In genomic region chr17:50102164-50102991, GRCh38 we compare ENCODE assay signal across 9 cellular contexts. TPM values are rescaled to one million over a fixed set of nuclear protein-coding genes. Genes with fewer than 3 reads are reported as not detected.
A peak's percentile ranks its signal among the peaks of the same experiment; 100 is the strongest.
DNase-seq lines count a peak whose midpoint lies in the region; ATAC-seq and TF ChIP-seq lines count a peak whose summit lies in the region.
"Had no signal": no experiment of that assay in that cellular context is flagged by ENCODE, and none has a peak within 500 bp of the region (broad histone marks: within the 10 kb centered on the region; RNA-seq: fewer than 3 reads in every experiment).

No MANE protein-coding gene starts in this region.

- DNase-seq in Daoy (ENCODE audit: low read depth) (peak; percentile 44), body of pancreas (peak; percentile 85 to 97 (median 94)), left kidney (ENCODE audit: low read depth, low spot score) (peak; percentile 80), ecto neural progenitor cell (ENCODE audit: low spot score) (no peak), iPS-NIHi7 (ENCODE audit: extremely low spot score) (no peak)

- no peak for TF ChIP-seq CTCF in body of pancreas (IDR thresholded peaks at IDR 0.05)

- H3K27me3 ChIP-seq in body of pancreas (no peaks in the 10 kb centered on the region), skeletal muscle satellite cell (ENCODE audit: control insufficient read depth, insufficient read depth, low read length) (no peaks in the 10 kb centered on the region)
- H3K27me3 ChIP-seq: BLaER1 treated with 17β-estradiol and CSF1 and Interleukin-3, amounts not matched to agents 10 nM and 100 nM had no signal

- intact Hi-C loops in body of pancreas (cut with DNase I): no loop called here

- H3K27ac ChIP-seq in body of pancreas: peak overlapping the region; percentile 60 to 92 (median 84)
- H3K27ac ChIP-seq: BLaER1 treated with 17β-estradiol and CSF1 and Interleukin-3, amounts not matched to agents 10 nM and 100 nM had no signal

- ATAC-seq in body of pancreas (peak; percentile 85), HG03571 (IDR thresholded peaks at IDR 0.05; ENCODE audit: unreplicated experiment) (no peak), GM21723 (IDR thresholded peaks at IDR 0.05; ENCODE audit: unreplicated experiment) (no peak)

- H3K36me3 ChIP-seq in body of pancreas (replicated peaks in 1 of 2; ENCODE audit: insufficient read depth in 1 of 2, low read depth in 2 of 2) (peaks cover 0 to 9% of the 10 kb centered on the region in 2 donors), skeletal muscle satellite cell (ENCODE audit: insufficient read depth, low read length) (peaks cover 7% of the 10 kb centered on the region)

- H3K9ac ChIP-seq in skeletal muscle satellite cell (ENCODE audit: low read depth, low read length): no peak overlapping the region

- TF ChIP-seq POLR2A in body of pancreas (IDR thresholded peaks at IDR 0.05): no peak

- 52 to 67% methylated on average over 9 to 15 of the region's 15 CpGs for WGBS in body of pancreas, 2 donors

- H3K4me2 ChIP-seq in skeletal muscle satellite cell (ENCODE audit: low read length): peak overlapping the region; percentile 21

- H3K4me1 ChIP-seq in body of pancreas: peaks cover 61% of the 10 kb centered on the region
- H3K4me1 ChIP-seq in skeletal muscle satellite cell (ENCODE audit: control insufficient read depth, insufficient read depth, low read length): peaks cover 29% of the 10 kb centered on the region

- H3K4me3 ChIP-seq in body of pancreas: no peak overlapping the region
- H3K4me3 ChIP-seq in skeletal muscle satellite cell (ENCODE audit: low read length): no peak overlapping the region
- H3K4me3 ChIP-seq: BLaER1 treated with 17β-estradiol and CSF1 and Interleukin-3, amounts not matched to agents 10 nM and 100 nM had no signal

- H3K9me3 ChIP-seq in body of pancreas (no peaks in the 10 kb centered on the region), skeletal muscle satellite cell (replicated peaks; ENCODE audit: low read length) (no peaks in the 10 kb centered on the region)
- H3K9me3 ChIP-seq: BLaER1 treated with 17β-estradiol and CSF1 and Interleukin-3, amounts not matched to agents 10 nM and 100 nM had no signal

RNA-seq across cellular contexts. Expression of gene PDK2, which starts 7.2 kb away (rescaled TPM):
- total RNA-seq in Daoy (2014; rRNA removed; shearing (Covaris generic)): 4.5 and 5.7 TPM in 2 replicates
- 100 to 1,000 TPM in 1 of 2 donors, 10 to 100 TPM in 1; 27.0 to 119 TPM for total RNA-seq in body of pancreas
- 12.9 and 17.0 TPM in 2 replicates for total RNA-seq in skeletal muscle satellite cell (2012; rRNA removed)

RNA-seq across cellular contexts. Expression of gene SAMD14, which starts 27.6 kb away (rescaled TPM):
- total RNA-seq in Daoy (2014; rRNA removed; shearing (Covaris generic)): 1.7 and 2.6 TPM in 2 replicates
- total RNA-seq in body of pancreas: not detected
- total RNA-seq in skeletal muscle satellite cell (2012; rRNA removed): 0.44 and 0.51 TPM in 2 replicates

RNA-seq across cellular contexts. Expression of gene ITGA3, which starts 46.5 kb away (rescaled TPM):
- total RNA-seq in Daoy (2014; rRNA removed; shearing (Covaris generic)): 70.8 and 76.5 TPM in 2 replicates
- total RNA-seq in body of pancreas: 10 to 100 TPM; 31.0 to 36.3 TPM
- 105 and 121 TPM in 2 replicates for total RNA-seq in skeletal muscle satellite cell (2012; rRNA removed)

RNA-seq across cellular contexts. Expression of gene PPP1R9B, which starts 48.1 kb away (rescaled TPM):
- total RNA-seq in Daoy (2014; rRNA removed; shearing (Covaris generic)): 28.8 and 36.3 TPM in 2 replicates
- total RNA-seq in body of pancreas: 10 to 100 TPM; 20.0 to 31.0 TPM
- 29.2 and 29.5 TPM in 2 replicates for total RNA-seq in skeletal muscle satellite cell (2012; rRNA removed)

Comparison
In these comparisons a context has a peak if more than half of its experiments do, and no peak if none do; other contexts are left out.
1. DNase-seq: peak in Daoy (single experiment), body of pancreas (4 of 4) and left kidney (single experiment); none in ecto neural progenitor cell (single experiment) and iPS-NIHi7 (single experiment).